ENCODE assay signal across 11 cellular contexts in genomic region chr14:64725879-64726584, GRCh38. TPM values are rescaled to one million over a fixed set of nuclear protein-coding genes. Genes with fewer than 3 reads are reported as not detected.
DNase-seq lines count a peak whose midpoint lies in the region; ATAC-seq and TF ChIP-seq lines count a peak whose summit lies in the region.
"Had no signal": no experiment of that assay in that cellular context is flagged by ENCODE, and none has a peak within 500 bp of the region (broad histone marks: within the 10 kb centered on the region; RNA-seq: fewer than 3 reads in every experiment).

No MANE protein-coding gene starts in this region.

- no peaks in the 10 kb centered on the region for H3K27me3 ChIP-seq in hepatocyte
- H3K27me3 ChIP-seq in thoracic aorta (replicated peaks; ENCODE audit: insufficient read depth): no peaks in the 10 kb centered on the region
- H3K27me3 ChIP-seq: heart left ventricle had no signal

- peak overlapping the region; percentile 23 for H3K27ac Mint-ChIP-seq in activated T-cell treated with anti-CD3 and anti-CD28 coated beads, Interleukin-2, amount 50 U/mL, for 24 hours
- no peak overlapping the region for H3K27ac Mint-ChIP-seq in activated T-helper 1 cell treated with anti-CD3 and anti-CD28 coated beads, Interleukin-12 subunit alpha, Interleukin-12 subunit beta, Interleukin-2, Interleukin-4 antibody, amounts not matched to agents 30 ng/mL and 10 ng/mL and 1 ng/mL, durations not matched to agents 14 hours and 24 hours and 36 hours
- H3K27ac Mint-ChIP-seq: IgD-negative memory B cell had no signal

- intact Hi-C loops in activated T-helper 1 cell treated with anti-CD3 and anti-CD28 coated beads, Interleukin-12 subunit alpha, Interleukin-12 subunit beta, Interleukin-2, Interleukin-4 antibody, amounts not matched to agents 30 ng/mL and 10 ng/mL and 1 ng/mL, durations not matched to agents 14 hours and 24 hours and 36 hours (cut with micrococcal nuclease): loop anchor here (2.0 to 5.0 kb wide), 2 partner anchors 17 to 54 kb away; no protein-coding TSS in a partner anchor

- TF ChIP-seq CTCF in hepatocyte (IDR thresholded peaks at IDR 0.05; ENCODE audit: poor library complexity): no peak
- no peak for TF ChIP-seq CTCF in thoracic aorta (IDR thresholded peaks at IDR 0.05)

- H4K20me1 ChIP-seq in hepatocyte (ENCODE audit: insufficient read depth, poor library complexity, severe bottlenecking): no peaks in the 10 kb centered on the region

- H3K4me3 ChIP-seq in hepatocyte (no peak overlapping the region), thoracic aorta (no peak overlapping the region)
- H3K4me3 ChIP-seq: heart left ventricle had no signal

- H3K36me3 Mint-ChIP-seq in activated T-cell treated with anti-CD3 and anti-CD28 coated beads, Interleukin-2, amount 50 U/mL, for 24 hours (ENCODE audit: low read depth): no peaks in the 10 kb centered on the region
- H3K36me3 Mint-ChIP-seq in activated T-helper 1 cell treated with anti-CD3 and anti-CD28 coated beads, Interleukin-12 subunit alpha, Interleukin-12 subunit beta, Interleukin-2, Interleukin-4 antibody, amounts not matched to agents 30 ng/mL and 10 ng/mL and 1 ng/mL, durations not matched to agents 14 hours and 24 hours and 36 hours (ENCODE audit: low read depth): peaks cover 3% of the 10 kb centered on the region

- H3K9me3 ChIP-seq in hepatocyte (ENCODE audit: low read depth) (no peaks in the 10 kb centered on the region), thoracic aorta (no peaks in the 10 kb centered on the region)
- H3K9me3 ChIP-seq: heart left ventricle had no signal

- H3K4me1 ChIP-seq in hepatocyte (ENCODE audit: insufficient read depth) (peaks cover 56% of the 10 kb centered on the region), thoracic aorta (ENCODE audit: control insufficient read depth in 1 of 2, low read depth in 2 of 2) (peaks cover 50 to 74% of the 10 kb centered on the region in 2 donors)

- ATAC-seq in thoracic aorta (ENCODE audit: insufficient number of reproducible peaks, low FRiP score, low read depth) (no peak), GM18873 (IDR thresholded peaks at IDR 0.05; ENCODE audit: low FRiP score, unreplicated experiment) (no peak), HG02610 (IDR thresholded peaks at IDR 0.05; ENCODE audit: unreplicated experiment) (no peak)

- H3K36me3 ChIP-seq in hepatocyte (replicated peaks; ENCODE audit: insufficient read depth, low read depth): no peaks in the 10 kb centered on the region
- peaks cover 32% of the 10 kb centered on the region for H3K36me3 ChIP-seq in thoracic aorta

- no peak overlapping the region for H3K4me3 Mint-ChIP-seq in activated T-cell treated with anti-CD3 and anti-CD28 coated beads, Interleukin-2, amount 50 U/mL, for 24 hours
- H3K4me3 Mint-ChIP-seq in activated T-helper 1 cell treated with anti-CD3 and anti-CD28 coated beads, Interleukin-12 subunit alpha, Interleukin-12 subunit beta, Interleukin-2, Interleukin-4 antibody, amounts not matched to agents 30 ng/mL and 10 ng/mL and 1 ng/mL, durations not matched to agents 14 hours and 24 hours and 36 hours: peak overlapping the region; percentile 17

- H3K27ac ChIP-seq in hepatocyte: peak overlapping the region; percentile 94
- peak overlapping the region; percentile 1 to 92 for H3K27ac ChIP-seq in thoracic aorta

- no peaks in the 10 kb centered on the region for H3K9me2 ChIP-seq in hepatocyte (replicated peaks; ENCODE audit: insufficient read depth)

- H3K9me3 Mint-ChIP-seq in activated T-cell treated with anti-CD3 and anti-CD28 coated beads, Interleukin-2, amount 50 U/mL, for 24 hours: no peaks in the 10 kb centered on the region
- no peaks in the 10 kb centered on the region for H3K9me3 Mint-ChIP-seq in activated T-helper 1 cell treated with anti-CD3 and anti-CD28 coated beads, Interleukin-12 subunit alpha, Interleukin-12 subunit beta, Interleukin-2, Interleukin-4 antibody, amounts not matched to agents 30 ng/mL and 10 ng/mL and 1 ng/mL, durations not matched to agents 14 hours and 24 hours and 36 hours
- H3K9me3 Mint-ChIP-seq: IgD-negative memory B cell had no signal

- no peak overlapping the region for H2AFZ ChIP-seq in hepatocyte

- DNase-seq in activated T-cell treated with anti-CD3 and anti-CD28 coated beads, Interleukin-2, amount 50 U/mL, for 24 hours: no peak
- DNase-seq in activated T-cell treated with anti-CD3 and anti-CD28 coated beads, Interleukin-2, amount 50 U/mL, for 48 hours: no peak
- DNase-seq in activated T-helper 1 cell treated with anti-CD3 and anti-CD28 coated beads, Interleukin-12 subunit alpha, Interleukin-12 subunit beta, Interleukin-2, Interleukin-4 antibody, amounts not matched to agents 30 ng/mL and 10 ng/mL and 1 ng/mL, durations not matched to agents 14 hours and 24 hours and 36 hours (ENCODE audit: low spot score): no peak
- DNase-seq in hepatocyte (ENCODE audit: low spot score) (no peak), thoracic aorta (ENCODE audit: low spot score) (no peak), medulla oblongata (ENCODE audit: extremely low spot score) (no peak)
- DNase-seq: NCI-H187 treated with DMSO at 0.1 percent for 48 hours had no signal

- peak overlapping the region; percentile 26 for H3K4me2 ChIP-seq in hepatocyte

- 80% methylated on average over 6 of the region's 6 CpGs for WGBS in hepatocyte (ENCODE audit: low lambda C conversion rate, missing lambda C conversion rate)

- H3K4me1 Mint-ChIP-seq in activated T-cell treated with anti-CD3 and anti-CD28 coated beads, Interleukin-2, amount 50 U/mL, for 24 hours (ENCODE audit: low read depth): peaks cover 74% of the 10 kb centered on the region
- peaks cover 82% of the 10 kb centered on the region for H3K4me1 Mint-ChIP-seq in activated T-helper 1 cell treated with anti-CD3 and anti-CD28 coated beads, Interleukin-12 subunit alpha, Interleukin-12 subunit beta, Interleukin-2, Interleukin-4 antibody, amounts not matched to agents 30 ng/mL and 10 ng/mL and 1 ng/mL, durations not matched to agents 14 hours and 24 hours and 36 hours (ENCODE audit: low read depth)

- no peaks in the 10 kb centered on the region for H3K27me3 Mint-ChIP-seq in activated T-cell treated with anti-CD3 and anti-CD28 coated beads, Interleukin-2, amount 50 U/mL, for 24 hours
- H3K27me3 Mint-ChIP-seq in activated T-helper 1 cell treated with anti-CD3 and anti-CD28 coated beads, Interleukin-12 subunit alpha, Interleukin-12 subunit beta, Interleukin-2, Interleukin-4 antibody, amounts not matched to agents 30 ng/mL and 10 ng/mL and 1 ng/mL, durations not matched to agents 14 hours and 24 hours and 36 hours (ENCODE audit: insufficient read depth): peaks cover 1% of the 10 kb centered on the region

- H3K79me2 ChIP-seq in hepatocyte: peaks cover 88% of the 10 kb centered on the region

RNA-seq across cellular contexts. Expression of gene PLEKHG3, which starts 21.8 kb away (rescaled TPM):
- total RNA-seq in activated T-helper 1 cell treated with anti-CD3 and anti-CD28 coated beads, Interleukin-12 subunit alpha, Interleukin-12 subunit beta, Interleukin-2, Interleukin-4 antibody, amounts not matched to agents 30 ng/mL and 10 ng/mL and 1 ng/mL, durations not matched to agents 14 hours and 24 hours and 36 hours: 5.5 and 6.2 TPM in 2 replicates
- total RNA-seq in hepatocyte (41.8 and 54.2 TPM in 2 replicates), thoracic aorta (10 to 100 TPM; 63.2 to 71.5 TPM)
- polyA plus RNA-seq in hepatocyte: 37.1 and 42.7 TPM in 2 replicates
